ENCODE assay signal across 17 cellular contexts in genomic region chr4:21864686-21865085, GRCh38.
"Had no signal": no experiment of that assay in that cellular context is flagged by ENCODE, and none has a peak within 500 bp of the region (broad histone marks: within the 10 kb centered on the region; RNA-seq: fewer than 3 reads in every experiment).

No MANE protein-coding gene starts in this region.

- DNase-seq: colonic mucosa; cortex of kidney; dorsolateral prefrontal cortex; effector CD4-positive, alpha-beta T cell; effector CD8-positive, alpha-beta T cell; effector memory CD4-positive, alpha-beta T cell; effector memory CD8-positive, alpha-beta T cell; endodermal cell; erythroblast; esophagus squamous epithelium; foreskin keratinocyte; foreskin melanocyte; gastrocnemius medialis; glutamatergic neuron; head of caudate nucleus; heart left ventricle; heart right ventricle had no signal
